In the genomic region with DNA sequence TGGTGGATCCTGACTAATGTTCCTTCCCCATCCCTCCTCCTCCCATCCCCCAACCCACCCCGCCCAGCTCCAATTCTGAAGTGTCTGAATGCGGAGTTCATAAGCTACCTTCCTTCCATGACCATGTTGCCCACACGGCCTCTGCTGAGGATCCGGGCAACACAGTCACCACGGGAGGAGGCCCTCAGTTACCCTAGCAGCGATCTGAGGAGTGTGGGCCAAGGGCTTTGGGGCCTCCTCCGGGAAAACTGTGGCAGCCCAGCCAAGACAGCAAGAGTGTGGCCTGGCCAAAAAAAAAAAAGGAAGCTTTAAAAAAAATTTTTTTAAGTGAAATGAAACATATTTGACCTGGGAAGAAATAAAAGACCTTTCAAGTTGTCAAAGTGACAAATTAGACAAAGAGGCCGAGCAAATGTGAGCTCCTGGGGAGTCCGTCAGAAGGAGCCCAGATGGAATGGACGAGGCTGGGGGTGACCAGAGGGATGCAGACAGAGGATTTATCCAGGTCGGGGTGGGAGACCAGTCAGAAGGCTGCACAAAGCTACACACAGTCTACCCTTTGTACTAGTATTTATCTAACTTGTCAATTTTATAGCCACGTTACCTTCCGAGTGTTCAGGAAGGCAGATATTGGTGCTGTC, we compare ENCODE assay signal across 1 cellular context.
TF ChIP-seq lines count a peak whose summit lies in the region.

No MANE protein-coding gene starts in this region.

TF ChIP-seq in HEK293T, 16 proteins besides CTCF, POLR2A, EP300 and RAD21 (continued from another document):
- no peak for TF ChIP-seq ZNF384 (IDR thresholded peaks at IDR 0.05)
